30 cellular contexts compared by ENCODE assay signal in the genomic region with DNA sequence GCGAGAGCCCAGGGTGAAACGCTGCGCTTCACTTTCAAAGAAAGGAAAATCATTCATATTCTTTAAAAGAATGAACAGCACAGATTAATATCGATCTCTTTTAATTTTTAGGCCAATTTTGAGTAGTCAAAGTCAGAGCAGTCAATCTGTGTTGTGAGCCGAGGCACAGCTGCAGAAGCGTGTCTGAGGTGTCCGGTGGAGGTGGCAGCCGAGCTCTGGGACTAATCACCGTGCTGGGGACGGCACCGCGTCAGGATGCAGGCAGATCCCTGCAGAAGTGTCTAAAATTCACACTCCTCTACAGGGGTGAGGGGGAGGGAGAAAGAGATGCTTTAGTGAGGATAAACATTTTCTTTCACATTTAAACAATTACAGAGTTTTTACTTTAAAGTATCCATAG. TPM values are rescaled to one million over a fixed set of nuclear protein-coding genes. Genes with fewer than 3 reads are reported as not detected.
"Had no signal": no experiment of that assay in that cellular context is flagged by ENCODE, and none has a peak within 500 bp of the region (broad histone marks: within the 10 kb centered on the region; RNA-seq: fewer than 3 reads in every experiment).

No MANE protein-coding gene starts in this region.

- H3K27me3 ChIP-seq: ascending aorta, body of pancreas had no signal

- ATAC-seq: activated CD4-positive, alpha-beta T cell treated with anti-CD3 and anti-CD28 coated beads for 36 hours; activated CD8-positive, alpha-beta memory T cell treated with anti-CD3 and anti-CD28 coated beads, Interleukin-2, amount 10 ng/mL, durations not matched to agents 7 days and 5 days; activated naive CD4-positive, alpha-beta T cell treated with anti-CD3 and anti-CD28 coated beads, Interleukin-2, amount 50 U/mL, for 72 hours; activated naive CD8-positive, alpha-beta T cell treated with anti-CD3 and anti-CD28 coated beads, Interleukin-2, amount 50 U/mL, for 24 hours; body of pancreas; SK-N-SH treated with all-trans-retinoic acid at 6 μM for 48 hours had no signal

- DNase-seq: activated CD4-positive, alpha-beta T cell treated with anti-CD3 and anti-CD28 coated beads for 36 hours; activated CD4-positive, alpha-beta T cell treated with anti-CD3 and anti-CD28 coated beads, Interleukin-2, amount 50 U/mL, for 1 hour; activated CD8-positive, alpha-beta memory T cell treated with anti-CD3 and anti-CD28 coated beads, Interleukin-2, amount 10 ng/mL, durations not matched to agents 7 days and 5 days; activated effector memory CD4-positive, alpha-beta T cell treated with anti-CD3 and anti-CD28 coated beads, Interleukin-2, amount 50 U/mL, for 16 hours; activated naive CD4-positive, alpha-beta T cell treated with Interleukin-2 at 50 U/mL for 16 hours; activated naive CD8-positive, alpha-beta T cell treated with anti-CD3 and anti-CD28 coated beads, Interleukin-2, amount 50 U/mL, for 24 hours; activated T-cell treated with anti-CD3 and anti-CD28 coated beads, Interleukin-2, amount 50 U/mL, for 24 hours; amniotic stem cell; body of pancreas; central memory CD4-positive, alpha-beta T cell; MG63; MV-4-11; NCI-H1092 treated with DMSO at 0.1 percent for 48 hours; NCI-H1417 treated with DMSO at 0.1 percent for 48 hours; NCI-H1694; NCI-H2029; NCI-H2107; NCI-H526; NCI-H82; NK-92 treated with Interleukin-12 subunit alpha and Interleukin-12 subunit beta, amount 100 ng/mL, for 24 hours; SHP77; SW 1271; T-helper 9 cell had no signal

- H3K4me1 Mint-ChIP-seq: activated CD4-positive, alpha-beta T cell treated with anti-CD3 and anti-CD28 coated beads for 36 hours had no signal

- H3K36me3 Mint-ChIP-seq: activated naive CD4-positive, alpha-beta T cell treated with anti-CD3 and anti-CD28 coated beads, Interleukin-2, amount 50 U/mL, for 72 hours had no signal

- H3K4me3 Mint-ChIP-seq: activated CD4-positive, alpha-beta T cell treated with anti-CD3 and anti-CD28 coated beads for 36 hours; activated CD8-positive, alpha-beta memory T cell treated with anti-CD3 and anti-CD28 coated beads, Interleukin-2, amount 10 ng/mL, durations not matched to agents 7 days and 5 days; activated naive CD8-positive, alpha-beta T cell treated with anti-CD3 and anti-CD28 coated beads, Interleukin-2, amount 50 U/mL, for 24 hours; activated T-cell treated with anti-CD3 and anti-CD28 coated beads, Interleukin-2, amount 50 U/mL, for 24 hours had no signal

- H3K27ac ChIP-seq: ascending aorta, body of pancreas, KMS-11, SJSA1 had no signal

- H3K4me3 ChIP-seq: ascending aorta, body of pancreas, MG63, SJSA1 had no signal

- H3K9ac ChIP-seq: KMS-11 had no signal

- H3K4me1 ChIP-seq: ascending aorta, body of pancreas had no signal

- H3K9me3 Mint-ChIP-seq: activated T-cell treated with anti-CD3 and anti-CD28 coated beads, Interleukin-2, amount 50 U/mL, for 24 hours had no signal

- H3K27me3 Mint-ChIP-seq: activated CD4-positive, alpha-beta T cell treated with anti-CD3 and anti-CD28 coated beads for 36 hours; activated T-cell treated with anti-CD3 and anti-CD28 coated beads, Interleukin-2, amount 50 U/mL, for 24 hours had no signal

- H3K36me3 ChIP-seq: ascending aorta, MG63, SJSA1 had no signal

- H3K27ac Mint-ChIP-seq: activated CD4-positive, alpha-beta T cell treated with anti-CD3 and anti-CD28 coated beads for 36 hours; activated CD8-positive, alpha-beta memory T cell treated with anti-CD3 and anti-CD28 coated beads, Interleukin-2, amount 10 ng/mL, durations not matched to agents 7 days and 5 days; activated naive CD4-positive, alpha-beta T cell treated with anti-CD3 and anti-CD28 coated beads, Interleukin-2, amount 50 U/mL, for 72 hours; activated naive CD8-positive, alpha-beta T cell treated with anti-CD3 and anti-CD28 coated beads, Interleukin-2, amount 50 U/mL, for 24 hours; activated T-cell treated with anti-CD3 and anti-CD28 coated beads, Interleukin-2, amount 50 U/mL, for 24 hours had no signal

- H3K9me3 ChIP-seq: ascending aorta, SJSA1 had no signal

- H3K4me2 ChIP-seq: KMS-11 had no signal

RNA-seq across cellular contexts. Expression of gene TFF1, which starts 4.1 kb away (rescaled TPM):
- total RNA-seq: activated CD4-positive, alpha-beta T cell treated with anti-CD3 and anti-CD28 coated beads for 36 hours; activated CD8-positive, alpha-beta memory T cell treated with anti-CD3 and anti-CD28 coated beads, Interleukin-2, amount 10 ng/mL, durations not matched to agents 7 days and 5 days; activated naive CD4-positive, alpha-beta T cell treated with anti-CD3 and anti-CD28 coated beads, Interleukin-2, amount 50 U/mL, for 72 hours; ascending aorta; bronchial epithelial cell; SJSA1; T-helper 1 cell treated with Interleukin-12 subunit alpha and Interleukin-12 subunit beta and Interleukin-4 antibody, amounts not matched to agents 30 ng/mL and 1 ng/mL, for 36 hours had no signal

RNA-seq across cellular contexts. Expression of gene TFF2, which starts 11.4 kb away (rescaled TPM):
- total RNA-seq: activated CD4-positive, alpha-beta T cell treated with anti-CD3 and anti-CD28 coated beads for 36 hours; activated CD8-positive, alpha-beta memory T cell treated with anti-CD3 and anti-CD28 coated beads, Interleukin-2, amount 10 ng/mL, durations not matched to agents 7 days and 5 days; activated naive CD4-positive, alpha-beta T cell treated with anti-CD3 and anti-CD28 coated beads, Interleukin-2, amount 50 U/mL, for 72 hours; ascending aorta; bronchial epithelial cell; SJSA1; T-helper 1 cell treated with Interleukin-12 subunit alpha and Interleukin-12 subunit beta and Interleukin-4 antibody, amounts not matched to agents 30 ng/mL and 1 ng/mL, for 36 hours had no signal

RNA-seq across cellular contexts. Expression of gene TMPRSS3, which starts 33.7 kb away (rescaled TPM):
- total RNA-seq: ascending aorta had no signal

RNA-seq across cellular contexts. Expression of gene UBASH3A, which starts 41.5 kb away (rescaled TPM):
- total RNA-seq: bronchial epithelial cell, SJSA1 had no signal

RNA-seq across cellular contexts. Expression of gene TFF3, which starts 47.0 kb away (rescaled TPM):
- total RNA-seq: activated CD4-positive, alpha-beta T cell treated with anti-CD3 and anti-CD28 coated beads for 36 hours; activated CD8-positive, alpha-beta memory T cell treated with anti-CD3 and anti-CD28 coated beads, Interleukin-2, amount 10 ng/mL, durations not matched to agents 7 days and 5 days; activated naive CD4-positive, alpha-beta T cell treated with anti-CD3 and anti-CD28 coated beads, Interleukin-2, amount 50 U/mL, for 72 hours; ascending aorta; SJSA1; T-helper 1 cell treated with Interleukin-12 subunit alpha and Interleukin-12 subunit beta and Interleukin-4 antibody, amounts not matched to agents 30 ng/mL and 1 ng/mL, for 36 hours had no signal
